In genomic region chr1:156383023-156383422, GRCh38 we compare ENCODE assay signal across 8 cellular contexts. TPM values are rescaled to one million over a fixed set of nuclear protein-coding genes. Genes with fewer than 3 reads are reported as not detected.
DNase-seq lines count a peak whose midpoint lies in the region; ATAC-seq and TF ChIP-seq lines count a peak whose summit lies in the region.

No MANE protein-coding gene starts in this region.

- no peak overlapping the region for H3K18ac ChIP-seq in mesenchymal stem cell (ENCODE audit: low read depth in 1 of 2, low read length in 2 of 2)

- peaks cover 1% of the 10 kb centered on the region for H3K4me1 ChIP-seq in mesenchymal stem cell (ENCODE audit: control insufficient read depth, insufficient read depth, low read depth, low read length)

- no peak overlapping the region for H3K23ac ChIP-seq in mesenchymal stem cell (ENCODE audit: low read length in 2 of 2)

- H3K27me3 ChIP-seq in dorsolateral prefrontal cortex (peaks cover 0 to 2% (median 0%) of the 10 kb centered on the region in 45 donors), mesenchymal stem cell (ENCODE audit: control insufficient read depth in 1 of 2, insufficient read depth in 1 of 2, low read length in 2 of 2) (peaks cover 29 to 31% of the 10 kb centered on the region in 2 experiments)

- H3K9me3 ChIP-seq in mesenchymal stem cell (ENCODE audit: control insufficient read depth, low read length), result no peaks in the 10 kb centered on the region

- H2BK12ac ChIP-seq in mesenchymal stem cell (ENCODE audit: low read length in 2 of 2), result no peak overlapping the region

- intact Hi-C loops in dorsolateral prefrontal cortex (cut with DNase I), result loop anchor here (5.0 to 10.0 kb wide), 2 partner anchors 41 to 202 kb away; no protein-coding TSS in a partner anchor

- ATAC-seq in HG02885 (IDR thresholded peaks at IDR 0.05; ENCODE audit: poor library complexity, unreplicated experiment) (peak; percentile 62), GM18858 (IDR thresholded peaks at IDR 0.05; ENCODE audit: unreplicated experiment) (no peak)

- no peak overlapping the region for H4K91ac ChIP-seq in mesenchymal stem cell (ENCODE audit: low read length)

- no peak overlapping the region for H3K4ac ChIP-seq in mesenchymal stem cell (ENCODE audit: low read depth in 1 of 2, low read length in 2 of 2)

- DNase-seq in DMS114 treated with DMSO at 0.1 percent for 48 hours (lab: John Stamatoyannopoulos, UW; ENCODE audit: unreplicated experiment), result peak; percentile 77
- peak; percentile 85 for DNase-seq in NCI-H510A treated with DMSO at 0.1 percent for 48 hours (lab: John Stamatoyannopoulos, UW)
- peak; percentile 70 to 72 for DNase-seq in activated CD4-positive, alpha-beta T cell treated with anti-CD3 and anti-CD28 coated beads, Interleukin-2, amount 50 U/mL, for 48 hours
- DNase-seq in dorsolateral prefrontal cortex, result peak; percentile 67 to 86 (median 82)
- peak; percentile 71 for DNase-seq in mesenchymal stem cell
- DNase-seq in stimulated activated CD8-positive, alpha-beta memory T cell treated with anti-CD3 and anti-CD28 coated beads, Interleukin-4, amount 100 ng/mL, for 1 hour (ENCODE audit: low read depth in 2 of 2, low spot score in 1 of 2), result peak; percentile 22 to 29

- H2AK5ac ChIP-seq in mesenchymal stem cell (ENCODE audit: low read length, severe bottlenecking), result no peak overlapping the region

- H2BK120ac ChIP-seq in mesenchymal stem cell (ENCODE audit: low read depth, low read length), result no peak overlapping the region

- H3K27ac ChIP-seq in dorsolateral prefrontal cortex (peak overlapping the region in 17 of 59 donors; percentile 4 to 76 (median 24)), mesenchymal stem cell (ENCODE audit: low read length, poor library complexity, severe bottlenecking) (no peak overlapping the region)

- H4K8ac ChIP-seq in mesenchymal stem cell (ENCODE audit: low read length), result no peak overlapping the region

- peak; percentile 64 to 98 (median 90) for TF ChIP-seq CTCF in dorsolateral prefrontal cortex (IDR thresholded peaks at IDR 0.05 in 54 of 56, conservative IDR thresholded peaks at IDR 0.05 in 2 of 56; ENCODE audit: low read depth in 1 of 56, partially characterized antibody in 56 of 56)

- no peak overlapping the region for H3K14ac ChIP-seq in mesenchymal stem cell (ENCODE audit: low read length in 2 of 2)

- no peak overlapping the region for H2BK15ac ChIP-seq in mesenchymal stem cell (ENCODE audit: low read depth, poor library complexity, severe bottlenecking)

- no peaks in the 10 kb centered on the region for H3K36me3 ChIP-seq in mesenchymal stem cell (ENCODE audit: control insufficient read depth in 1 of 2, insufficient read depth in 2 of 2, low read depth in 1 of 2, low read length in 2 of 2)

- WGBS in mesenchymal stem cell, result 46% methylated on average over 9 of the region's 9 CpGs

- no peak overlapping the region for H3K9ac ChIP-seq in mesenchymal stem cell (ENCODE audit: low read length)

- H2AFZ ChIP-seq in mesenchymal stem cell (ENCODE audit: low read depth, low read length), result no peak overlapping the region

- H2BK5ac ChIP-seq in mesenchymal stem cell (ENCODE audit: low read depth, low read length, poor library complexity, severe bottlenecking), result no peak overlapping the region

- H3K4me3 ChIP-seq in dorsolateral prefrontal cortex, result no peak overlapping the region
- H3K4me3 ChIP-seq in mesenchymal stem cell (ENCODE audit: insufficient read depth in 1 of 2, low read depth in 1 of 2, low read length in 2 of 2), result no peak overlapping the region

- H3K4me2 ChIP-seq in mesenchymal stem cell (ENCODE audit: low read length, poor library complexity, severe bottlenecking), result no peak overlapping the region

- H3K79me1 ChIP-seq in mesenchymal stem cell (replicated peaks; ENCODE audit: low read length, poor library complexity, severe bottlenecking), result no peaks in the 10 kb centered on the region

RNA-seq across cellular contexts. Expression of gene RHBG, which starts 14.0 kb away (rescaled TPM):
- under 1 TPM in 5 of 120 experiments, not detected in 115; 0.33 to 0.61 (median 0.44) TPM for total RNA-seq in dorsolateral prefrontal cortex
- 0.06 TPM for polyA plus RNA-seq in mesenchymal stem cell (2013, experiment 1 of 2)
- 0.10 TPM for polyA plus RNA-seq in mesenchymal stem cell (2013, experiment 2 of 2)

RNA-seq across cellular contexts. Expression of gene TSACC, which starts 44.7 kb away (rescaled TPM):
- 1 to 10 TPM in 5 of 120 experiments, under 1 TPM in 3, not detected in 112; 0.67 to 1.6 (median 1.1) TPM for total RNA-seq in dorsolateral prefrontal cortex
- 0.51 TPM for polyA plus RNA-seq in mesenchymal stem cell (2013, experiment 1 of 2)
- polyA plus RNA-seq in mesenchymal stem cell (2013, experiment 2 of 2), result 0.38 TPM

RNA-seq across cellular contexts. Expression of gene CCT3, which starts 44.9 kb away (rescaled TPM):
- total RNA-seq in dorsolateral prefrontal cortex, result 100 to 1,000 TPM in 119 of 120 experiments, 10 to 100 TPM in 1; 93.9 to 244 (median 146) TPM
- polyA plus RNA-seq in mesenchymal stem cell (2013, experiment 1 of 2), result 157 TPM
- polyA plus RNA-seq in mesenchymal stem cell (2013, experiment 2 of 2), result 151 TPM

Comparison
In these comparisons a context has a peak if more than half of its experiments do, and no peak if none do; other contexts are left out.
1. DNase-seq: peak in every context shown above with its lines; median percentile 85 in NCI-H510A treated with DMSO at 0.1 percent for 48 hours; 82 in dorsolateral prefrontal cortex; 77 in DMS114 treated with DMSO at 0.1 percent for 48 hours; 71 in activated CD4-positive, alpha-beta T cell treated with anti-CD3 and anti-CD28 coated beads, Interleukin-2, amount 50 U/mL, for 48 hours; 71 in mesenchymal stem cell; 26 in stimulated activated CD8-positive, alpha-beta memory T cell treated with anti-CD3 and anti-CD28 coated beads, Interleukin-4, amount 100 ng/mL, for 1 hour.